ENCODE assay signal across 27 cellular contexts in the genomic region with DNA sequence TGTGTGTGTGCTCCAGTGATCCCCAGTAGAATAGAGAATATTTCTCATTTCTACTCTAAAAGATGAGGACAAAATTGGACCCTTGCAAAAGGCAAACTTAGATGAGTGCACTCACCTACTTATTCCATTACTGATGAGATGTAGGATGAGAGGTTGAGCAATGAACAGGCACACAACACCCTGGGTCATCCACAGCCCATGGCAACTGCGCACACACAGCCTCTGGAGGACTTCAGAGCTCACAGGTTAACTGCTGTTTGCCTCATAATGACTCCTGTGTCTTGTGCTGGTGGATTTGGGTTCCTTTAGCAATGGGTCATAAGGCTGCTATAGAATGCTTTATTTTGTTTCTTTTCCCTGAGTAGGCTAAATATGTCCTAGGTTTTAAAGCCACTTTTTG.
DNase-seq lines count a peak whose midpoint lies in the region; ATAC-seq, FAIRE-seq and TF ChIP-seq lines count a peak whose summit lies in the region.
"Had no signal": no experiment of that assay in that cellular context is flagged by ENCODE, and none has a peak within 500 bp of the region (broad histone marks: within the 10 kb centered on the region; RNA-seq: fewer than 3 reads in every experiment).

No MANE protein-coding gene starts in this region.

- TF ChIP-seq CTCF in HepG2 (CRISPR knock-in tag; IDR thresholded peaks at IDR 0.05), result no peak
- no peak for TF ChIP-seq CTCF in right lobe of liver (IDR thresholded peaks at IDR 0.05)
- TF ChIP-seq CTCF in osteoblast (IDR thresholded peaks at IDR 0.05; ENCODE audit: extremely low read depth, low read depth, low read length), result no peak
- no peak for TF ChIP-seq CTCF in neural progenitor cell (IDR thresholded peaks at IDR 0.05)

- H3K27me3 ChIP-seq in HepG2 (ENCODE audit: control insufficient read depth in 1 of 2, insufficient read depth in 2 of 2, low read length in 2 of 2), result no peaks in the 10 kb centered on the region
- H3K27me3 ChIP-seq in right lobe of liver, result no peaks in the 10 kb centered on the region
- H3K27me3 ChIP-seq in osteoblast (ENCODE audit: insufficient read depth, low read length), result no peaks in the 10 kb centered on the region
- no peaks in the 10 kb centered on the region for H3K27me3 ChIP-seq in neural progenitor cell

- no peak for TF ChIP-seq EP300 in HepG2 (IDR thresholded peaks at IDR 0.05; ENCODE audit: low read depth in 2 of 2, low read length in 2 of 2)
- no peak for TF ChIP-seq EP300 in HepG2 (CRISPR knock-in tag; IDR thresholded peaks at IDR 0.05; ENCODE audit: borderline replicate concordance)

- no peak overlapping the region for H3K4me3 Mint-ChIP-seq in T-helper 17 cell
- H3K4me3 Mint-ChIP-seq in neural progenitor cell, result no peak overlapping the region
- H3K4me3 Mint-ChIP-seq: CD4-positive, alpha-beta T cell had no signal

- TF ChIP-seq POLR2A in HepG2 (IDR thresholded peaks at IDR 0.05; ENCODE audit: insufficient read depth in 1 of 2, low read depth in 2 of 2, low read length in 2 of 2), result no peak
- TF ChIP-seq POLR2A in right lobe of liver (IDR thresholded peaks at IDR 0.05), result no peak
- TF ChIP-seq POLR2A in GM12892 (IDR thresholded peaks at IDR 0.05; ENCODE audit: low read depth, low read length), result no peak

- H3K79me2 ChIP-seq in HepG2 (ENCODE audit: insufficient read depth, low read length), result no peaks in the 10 kb centered on the region
- no peaks in the 10 kb centered on the region for H3K79me2 ChIP-seq in osteoblast (ENCODE audit: insufficient read depth, low read length)
- H3K79me2 ChIP-seq in neural progenitor cell (ENCODE audit: low read depth), result no peaks in the 10 kb centered on the region

- no peak overlapping the region for H3K4me3 ChIP-seq in HepG2 (replicated peaks in 1 of 3; ENCODE audit: insufficient read depth in 1 of 3, low read depth in 2 of 3, low read length in 3 of 3)
- H3K4me3 ChIP-seq in right lobe of liver, result no peak overlapping the region
- no peak overlapping the region for H3K4me3 ChIP-seq in osteoblast (ENCODE audit: insufficient read depth, low read length)
- no peak overlapping the region for H3K4me3 ChIP-seq in neural progenitor cell
- H3K4me3 ChIP-seq: GM23248, SK-N-MC had no signal

- peaks cover 2% of the 10 kb centered on the region for H3K9me3 Mint-ChIP-seq in neural progenitor cell
- H3K9me3 Mint-ChIP-seq: CD4-positive, alpha-beta T cell had no signal

- H3K9ac ChIP-seq in HepG2 (ENCODE audit: insufficient read depth, low read depth, low read length), result no peak overlapping the region
- no peak overlapping the region for H3K9ac ChIP-seq in neural progenitor cell
- H3K9ac ChIP-seq: GM23248 had no signal

- H3K4me2 ChIP-seq in HepG2 (ENCODE audit: low read depth, low read length) (no peak overlapping the region), osteoblast (ENCODE audit: insufficient read depth, low read length) (no peak overlapping the region), neural progenitor cell (no peak overlapping the region)

- in situ Hi-C loops in HepG2 (cut with HindIII; ENCODE audit: extremely low pct_ligation_motif_present, low pct_unique_long_range_greater_than_20kb), result no loop called here

- H3K27ac ChIP-seq in HepG2 (ENCODE audit: extremely low read length, insufficient read depth, low read length) (no peak overlapping the region), right lobe of liver (no peak overlapping the region), epithelial cell of prostate (peak overlapping the region; percentile 98), osteoblast (ENCODE audit: low read depth, low read length) (peak overlapping the region; percentile 89), neural progenitor cell (no peak overlapping the region)
- H3K27ac ChIP-seq: RWPE1, SK-N-MC had no signal

- POLR2A ChIA-PET in HepG2 (lab: Yijun Ruan, JAX), result no interaction called here

- no TSS peak for BruUV-seq in HepG2 (replicated peaks; lab: Mats Ljungman, UMichigan)

- CTCF ChIA-PET in HepG2 (lab: Yijun Ruan, JAX; ENCODE audit: low intra/inter-chr PET ratio, low total read pairs), result no interaction called here

- intact Hi-C loops in HepG2 (cut with micrococcal nuclease; ENCODE audit: unreplicated experiment), result no loop called here
- intact Hi-C loops in right lobe of liver (cut with DNase I), result no loop called here

- H3K36me3 ChIP-seq in HepG2 (replicated peaks in 1 of 2; ENCODE audit: control insufficient read depth in 1 of 2, insufficient read depth in 2 of 2, low read length in 2 of 2), result no peaks in the 10 kb centered on the region
- H3K36me3 ChIP-seq in right lobe of liver, result no peaks in the 10 kb centered on the region
- no peaks in the 10 kb centered on the region for H3K36me3 ChIP-seq in osteoblast (ENCODE audit: insufficient read depth, low read length)
- no peaks in the 10 kb centered on the region for H3K36me3 ChIP-seq in neural progenitor cell

- FAIRE-seq in HepG2 (lab: Jason Lieb, UNC) (no peak), GM12892 (lab: Jason Lieb, UNC) (no peak)
- FAIRE-seq: D721Med, GM19239 had no signal

- H3K36me3 Mint-ChIP-seq in T-helper 17 cell (ENCODE audit: low read depth) (no peaks in the 10 kb centered on the region), neural progenitor cell (no peaks in the 10 kb centered on the region)

- H3K27ac Mint-ChIP-seq in T-helper 17 cell (peak overlapping the region; percentile 64), neural progenitor cell (no peak overlapping the region)
- H3K27ac Mint-ChIP-seq: CD4-positive, alpha-beta T cell had no signal

- H2AFZ ChIP-seq in HepG2 (ENCODE audit: low read length) (no peak overlapping the region), osteoblast (ENCODE audit: low read length) (no peak overlapping the region), neural progenitor cell (replicated peaks) (no peak overlapping the region)
- H2AFZ ChIP-seq: GM23248 had no signal

- no peaks in the 10 kb centered on the region for H4K20me1 ChIP-seq in HepG2 (ENCODE audit: insufficient read depth, low read length)
- no peaks in the 10 kb centered on the region for H4K20me1 ChIP-seq in osteoblast (ENCODE audit: insufficient read depth, low read length)
- no peaks in the 10 kb centered on the region for H4K20me1 ChIP-seq in neural progenitor cell (ENCODE audit: low read depth)

- H3K27me3 Mint-ChIP-seq in T-helper 17 cell (no peaks in the 10 kb centered on the region), neural progenitor cell (ENCODE audit: insufficient read depth, low read depth) (no peaks in the 10 kb centered on the region)
- H3K27me3 Mint-ChIP-seq: CD4-positive, alpha-beta T cell had no signal

- no peaks in the 10 kb centered on the region for H3F3A ChIP-seq in neural progenitor cell (ENCODE audit: low read depth)

- peaks cover 39% of the 10 kb centered on the region for H3K4me1 ChIP-seq in HepG2 (ENCODE audit: insufficient read depth, low read length)
- H3K4me1 ChIP-seq in right lobe of liver, result no peaks in the 10 kb centered on the region
- H3K4me1 ChIP-seq in osteoblast (ENCODE audit: insufficient read depth, low read length), result peaks cover 47% of the 10 kb centered on the region
- H3K4me1 ChIP-seq in neural progenitor cell, result no peaks in the 10 kb centered on the region

- DNase-seq in HepG2 (ENCODE audit: low spot score) (peak; percentile 13), right lobe of liver (no peak), T-helper 17 cell (no peak), epithelial cell of prostate (ENCODE audit: low read depth, low spot score) (no peak), osteoblast (ENCODE audit: insufficient read length, low spot score, missing footprints) (no peak), neural progenitor cell (ENCODE audit: low spot score) (no peak), GM12892 (ENCODE audit: insufficient read length) (no peak)
- DNase-seq: 8988T; CD4-positive, alpha-beta T cell; DMS53; H7; KG1; MM.1S; NCI-H1048; NCI-H1417; NCI-H1694; NCI-H2029 treated with DMSO at 0.1 percent for 48 hours; NCI-H446 treated with DMSO at 0.1 percent for 48 hours; NCI-H526; SHP77 treated with DMSO at 0.1 percent for 48 hours had no signal

- H3K4me1 Mint-ChIP-seq in T-helper 17 cell (peaks cover 13% of the 10 kb centered on the region), neural progenitor cell (no peaks in the 10 kb centered on the region)

- H3K9me3 ChIP-seq in HepG2 (ENCODE audit: low read length) (peaks cover 8% of the 10 kb centered on the region; the same call in 1 of the 2 replicates), right lobe of liver (no peaks in the 10 kb centered on the region), T-helper 17 cell (ENCODE audit: control insufficient read depth, low read length, poor library complexity, severe bottlenecking) (no peaks in the 10 kb centered on the region), osteoblast (ENCODE audit: low read depth, low read length) (no peaks in the 10 kb centered on the region), neural progenitor cell (ENCODE audit: low read depth) (no peaks in the 10 kb centered on the region)

- 92% methylated on average over 1 of the region's 1 CpG for WGBS in HepG2 (ENCODE audit: low lambda C conversion rate)
- no CpG with 5 or more reads among the region's 1 CpG for WGBS in right lobe of liver (ENCODE audit: insufficient coverage, low coverage, low lambda C conversion rate, missing lambda C conversion rate)

- ATAC-seq in HepG2, result peak; percentile 29; the same call in 1 of the 3 replicates
- no peak for ATAC-seq in right lobe of liver
- ATAC-seq in T-helper 17 cell, result no peak
- no peak for ATAC-seq in HG02571 (IDR thresholded peaks at IDR 0.05; ENCODE audit: unreplicated experiment)
- ATAC-seq: Panc1 had no signal

- no peak for TF ChIP-seq RAD21 in HepG2 (CRISPR knock-in tag; IDR thresholded peaks at IDR 0.05)

TF ChIP-seq in HepG2, 621 proteins besides CTCF, POLR2A, EP300 and RAD21:
- TF ChIP-seq TCF7 (IDR thresholded peaks at IDR 0.05; ENCODE audit: low read depth) (no peak), CEBPB (IDR thresholded peaks at IDR 0.05; ENCODE audit: borderline replicate concordance, low read depth, low read length) (peak; percentile 19; the same call in 1 of the 2 replicates)

Comparison
In these comparisons a context has a peak if more than half of its experiments do, and no peak if none do; other contexts are left out.
1. H3K27ac ChIP-seq: peak in epithelial cell of prostate (single experiment) and osteoblast (single experiment); none in HepG2 (single experiment), right lobe of liver (0 of 3) and neural progenitor cell (single experiment).